In genomic region chr3:153783106-153783505, GRCh38 we compare ENCODE assay signal across 1 cellular context.
TF ChIP-seq lines count a peak whose summit lies in the region.

No MANE protein-coding gene starts in this region.

TF ChIP-seq in SK-N-SH, 30 proteins besides CTCF, POLR2A, EP300 and RAD21 (continued from another document):
- no peak for TF ChIP-seq RFX5 (IDR thresholded peaks at IDR 0.05; ENCODE audit: low read length)
- TF ChIP-seq CHD2 (IDR thresholded peaks at IDR 0.05; ENCODE audit: low read length, partially characterized antibody): no peak
